Comparison of ENCODE assay signal across 23 cellular contexts in the genomic region with DNA sequence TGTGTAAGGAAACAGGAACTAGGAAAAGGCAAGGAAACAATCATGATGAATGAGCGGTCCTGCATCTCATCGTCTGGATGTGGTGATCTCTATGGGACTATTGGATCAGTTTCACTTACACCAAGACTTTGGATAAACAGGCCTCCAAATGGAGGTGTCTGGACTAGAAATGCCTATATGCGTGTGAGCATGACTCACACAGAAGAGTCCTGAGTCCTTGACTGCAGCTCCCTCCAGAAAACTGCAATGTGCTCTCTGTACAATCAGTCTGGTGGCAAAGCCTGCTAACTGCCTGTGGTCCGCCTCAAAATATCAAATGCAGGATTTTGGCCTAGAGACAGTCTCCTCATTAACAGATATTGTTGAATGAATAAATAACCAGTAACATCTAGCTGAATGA.
A peak's percentile ranks its signal among the peaks of the same experiment; 100 is the strongest.
DNase-seq lines count a peak whose midpoint lies in the region; ATAC-seq and TF ChIP-seq lines count a peak whose summit lies in the region.
"Had no signal": no experiment of that assay in that cellular context is flagged by ENCODE, and none has a peak within 500 bp of the region (broad histone marks: within the 10 kb centered on the region; RNA-seq: fewer than 3 reads in every experiment).

No MANE protein-coding gene starts in this region.

- H3K4me1 ChIP-seq in breast epithelium, result no peaks in the 10 kb centered on the region
- H3K4me1 ChIP-seq in foreskin keratinocyte, result no peaks in the 10 kb centered on the region
- H3K4me1 ChIP-seq: BE2C, esophagus muscularis mucosa, lower lobe of right lung had no signal

- TF ChIP-seq CTCF in MCF 10A (IDR thresholded peaks at IDR 0.05; ENCODE audit: unreplicated experiment), result no peak
- no peak for TF ChIP-seq CTCF in breast epithelium (IDR thresholded peaks at IDR 0.05)
- no peak for TF ChIP-seq CTCF in astrocyte of the spinal cord (IDR thresholded peaks at IDR 0.05; ENCODE audit: low read depth, low read length)
- no peak for TF ChIP-seq CTCF in foreskin keratinocyte (conservative IDR thresholded peaks at IDR 0.05)
- no peak for TF ChIP-seq CTCF in natural killer cell (IDR thresholded peaks at IDR 0.05)

- H3K27ac Mint-ChIP-seq in MCF 10A (ENCODE audit: low read depth, unreplicated experiment), result peak overlapping the region; percentile 50
- no peak overlapping the region for H3K27ac Mint-ChIP-seq in activated CD8-positive, alpha-beta T cell treated with anti-CD3 and anti-CD28 coated beads, Interleukin-2, amount 10 ng/mL, durations not matched to agents 7 days and 5 days
- no peak overlapping the region for H3K27ac Mint-ChIP-seq in natural killer cell
- H3K27ac Mint-ChIP-seq: immature natural killer cell; T-helper 1 cell treated with Interleukin-12 subunit alpha and Interleukin-12 subunit beta and Interleukin-4 antibody, amounts not matched to agents 30 μg/mL and 1 μg/mL, for 36 hours had no signal

- H3K9me3 Mint-ChIP-seq in MCF 10A (ENCODE audit: unreplicated experiment) (peaks cover 4% of the 10 kb centered on the region), natural killer cell (peaks cover 0 to 9% of the 10 kb centered on the region in 2 donors)
- H3K9me3 Mint-ChIP-seq in activated CD8-positive, alpha-beta T cell treated with anti-CD3 and anti-CD28 coated beads, Interleukin-2, amount 10 ng/mL, durations not matched to agents 7 days and 5 days (ENCODE audit: insufficient read depth), result no peaks in the 10 kb centered on the region
- H3K9me3 Mint-ChIP-seq: T-helper 1 cell treated with Interleukin-12 subunit alpha and Interleukin-12 subunit beta and Interleukin-4 antibody, amounts not matched to agents 30 μg/mL and 1 μg/mL, for 36 hours had no signal

- in situ Hi-C loops in astrocyte of the spinal cord (cut with HindIII; ENCODE audit: low sequenced_read_pairs), result no loop called here

- H3K27me3 Mint-ChIP-seq in MCF 10A (ENCODE audit: insufficient read depth, unreplicated experiment) (no peaks in the 10 kb centered on the region), natural killer cell (ENCODE audit: low read depth in 2 of 2) (no peaks in the 10 kb centered on the region)
- no peaks in the 10 kb centered on the region for H3K27me3 Mint-ChIP-seq in activated CD8-positive, alpha-beta T cell treated with anti-CD3 and anti-CD28 coated beads, Interleukin-2, amount 10 ng/mL, durations not matched to agents 7 days and 5 days (ENCODE audit: low read depth)
- H3K27me3 Mint-ChIP-seq: central memory CD8-positive, alpha-beta T cell had no signal

- DNase-seq in MCF 10A (ENCODE audit: unreplicated experiment), result peak; percentile 41
- DNase-seq in breast epithelium (ENCODE audit: low spot score in 2 of 2), result no peak
- peak; percentile 36 for DNase-seq in astrocyte of the spinal cord (ENCODE audit: low read depth, low spot score)
- DNase-seq in foreskin keratinocyte, result peak in 1 of 2 donors; percentile 60
- no peak for DNase-seq in RPMI8226
- no peak for DNase-seq in activated CD8-positive, alpha-beta T cell treated with anti-CD3 and anti-CD28 coated beads, Interleukin-2, amount 10 ng/mL, durations not matched to agents 7 days and 5 days
- no peak for DNase-seq in natural killer cell
- DNase-seq in NCI-H82 treated with DMSO at 0.1 percent for 48 hours (lab: John Stamatoyannopoulos, UW; ENCODE audit: unreplicated experiment), result no peak
- DNase-seq: 8988T; activated effector memory CD4-positive, alpha-beta T cell treated with anti-CD3 and anti-CD28 coated beads, Interleukin-2, amount 50 U/mL, for 16 hours; BE2C; effector CD4-positive, alpha-beta T cell; immature natural killer cell; lower lobe of right lung; MG63; NCI-H748 treated with DMSO at 0.1 percent for 48 hours; right cardiac atrium; stimulated activated CD4-positive, alpha-beta T cell treated with anti-CD3 and anti-CD28 coated beads, Interleukin-15, amount 100 ng/mL, for 24 hours had no signal

- H3K27me3 ChIP-seq in breast epithelium, result no peaks in the 10 kb centered on the region
- no peaks in the 10 kb centered on the region for H3K27me3 ChIP-seq in foreskin keratinocyte
- H3K27me3 ChIP-seq: BE2C, esophagus muscularis mucosa, MG63, SJSA1 had no signal

- POLR2A ChIA-PET in MCF 10A (lab: Yijun Ruan, JAX), result interaction anchor here (0.7 kb wide), 1 partner anchor 40 kb away, joined by 3 read pairs; no protein-coding TSS in a partner anchor
- POLR2A ChIA-PET in activated CD8-positive, alpha-beta T cell treated with anti-CD3 and anti-CD28 coated beads, Interleukin-2, amount 10 ng/mL, durations not matched to agents 7 days and 5 days (lab: Charles Lee), result no interaction called here

- H3K9me3 ChIP-seq in breast epithelium, result no peaks in the 10 kb centered on the region
- H3K9me3 ChIP-seq: BE2C, esophagus muscularis mucosa, lower lobe of right lung, MG63 had no signal

- CTCF ChIA-PET in MCF 10A (lab: Yijun Ruan, JAX), result interaction anchor here (1.5 kb wide), 1 partner anchor 46 kb away, joined by 3 read pairs; no protein-coding TSS in a partner anchor
- CTCF ChIA-PET in activated CD8-positive, alpha-beta T cell treated with anti-CD3 and anti-CD28 coated beads, Interleukin-2, amount 10 ng/mL, durations not matched to agents 7 days and 5 days (lab: Charles Lee), result no interaction called here

- H3K36me3 ChIP-seq in breast epithelium, result no peaks in the 10 kb centered on the region
- H3K36me3 ChIP-seq: BE2C, esophagus muscularis mucosa, lower lobe of right lung, MG63, SJSA1 had no signal

- BruUV-seq in MCF 10A (replicated peaks; lab: Mats Ljungman, UMichigan), result no TSS peak

- no peak overlapping the region for H3K4me3 Mint-ChIP-seq in MCF 10A (ENCODE audit: unreplicated experiment)
- no peak overlapping the region for H3K4me3 Mint-ChIP-seq in activated CD8-positive, alpha-beta T cell treated with anti-CD3 and anti-CD28 coated beads, Interleukin-2, amount 10 ng/mL, durations not matched to agents 7 days and 5 days
- no peak overlapping the region for H3K4me3 Mint-ChIP-seq in natural killer cell
- H3K4me3 Mint-ChIP-seq: central memory CD8-positive, alpha-beta T cell; immature natural killer cell; T-helper 1 cell treated with Interleukin-12 subunit alpha and Interleukin-12 subunit beta and Interleukin-4 antibody, amounts not matched to agents 30 μg/mL and 1 μg/mL, for 36 hours had no signal

- H3K27ac ChIP-seq in breast epithelium (no peak overlapping the region), foreskin keratinocyte (no peak overlapping the region)
- H3K27ac ChIP-seq: esophagus muscularis mucosa, lower lobe of right lung, SJSA1, VCaP had no signal

- intact Hi-C loops in MCF 10A (cut with micrococcal nuclease), result no loop called here
- intact Hi-C loops in breast epithelium (cut with DNase I; ENCODE audit: low total_unique reads), result no loop called here
- intact Hi-C loops in natural killer cell (cut with micrococcal nuclease), result no loop called here

- TF ChIP-seq POLR2A in breast epithelium (IDR thresholded peaks at IDR 0.05), result no peak

- H3K4me3 ChIP-seq in breast epithelium (no peak overlapping the region), astrocyte of the spinal cord (ENCODE audit: low read depth, low read length) (no peak overlapping the region)
- H3K4me3 ChIP-seq: esophagus muscularis mucosa, lower lobe of right lung, MG63, SJSA1 had no signal

- H3K4me1 Mint-ChIP-seq in MCF 10A (ENCODE audit: insufficient read depth, unreplicated experiment) (peaks cover 28% of the 10 kb centered on the region), natural killer cell (no peaks in the 10 kb centered on the region)
- no peaks in the 10 kb centered on the region for H3K4me1 Mint-ChIP-seq in activated CD8-positive, alpha-beta T cell treated with anti-CD3 and anti-CD28 coated beads, Interleukin-2, amount 10 ng/mL, durations not matched to agents 7 days and 5 days (ENCODE audit: low read depth)
- H3K4me1 Mint-ChIP-seq: central memory CD8-positive, alpha-beta T cell; immature natural killer cell had no signal

- no peaks in the 10 kb centered on the region for H3K36me3 Mint-ChIP-seq in MCF 10A (ENCODE audit: insufficient read depth, unreplicated experiment)
- H3K36me3 Mint-ChIP-seq in activated CD8-positive, alpha-beta T cell treated with anti-CD3 and anti-CD28 coated beads, Interleukin-2, amount 10 ng/mL, durations not matched to agents 7 days and 5 days (ENCODE audit: low read depth), result no peaks in the 10 kb centered on the region
- no peaks in the 10 kb centered on the region for H3K36me3 Mint-ChIP-seq in natural killer cell
- H3K36me3 Mint-ChIP-seq: immature natural killer cell had no signal

- ATAC-seq in foreskin keratinocyte, result peak; percentile 63
- no peak for ATAC-seq in activated CD8-positive, alpha-beta T cell treated with anti-CD3 and anti-CD28 coated beads, Interleukin-2, amount 10 ng/mL, durations not matched to agents 7 days and 5 days
- no peak for ATAC-seq in natural killer cell
- ATAC-seq: lower lobe of right lung, right cardiac atrium had no signal

Comparison
In these comparisons a context has a peak if more than half of its experiments do, and no peak if none do; other contexts are left out.
1. DNase-seq: peak in MCF 10A (single experiment) and astrocyte of the spinal cord (single experiment); none in breast epithelium (0 of 2), RPMI8226 (single experiment), activated CD8-positive, alpha-beta T cell treated with anti-CD3 and anti-CD28 coated beads, Interleukin-2, amount 10 ng/mL, durations not matched to agents 7 days and 5 days (single experiment), natural killer cell (single experiment) and NCI-H82 treated with DMSO at 0.1 percent for 48 hours (single experiment).